In the genomic region with DNA sequence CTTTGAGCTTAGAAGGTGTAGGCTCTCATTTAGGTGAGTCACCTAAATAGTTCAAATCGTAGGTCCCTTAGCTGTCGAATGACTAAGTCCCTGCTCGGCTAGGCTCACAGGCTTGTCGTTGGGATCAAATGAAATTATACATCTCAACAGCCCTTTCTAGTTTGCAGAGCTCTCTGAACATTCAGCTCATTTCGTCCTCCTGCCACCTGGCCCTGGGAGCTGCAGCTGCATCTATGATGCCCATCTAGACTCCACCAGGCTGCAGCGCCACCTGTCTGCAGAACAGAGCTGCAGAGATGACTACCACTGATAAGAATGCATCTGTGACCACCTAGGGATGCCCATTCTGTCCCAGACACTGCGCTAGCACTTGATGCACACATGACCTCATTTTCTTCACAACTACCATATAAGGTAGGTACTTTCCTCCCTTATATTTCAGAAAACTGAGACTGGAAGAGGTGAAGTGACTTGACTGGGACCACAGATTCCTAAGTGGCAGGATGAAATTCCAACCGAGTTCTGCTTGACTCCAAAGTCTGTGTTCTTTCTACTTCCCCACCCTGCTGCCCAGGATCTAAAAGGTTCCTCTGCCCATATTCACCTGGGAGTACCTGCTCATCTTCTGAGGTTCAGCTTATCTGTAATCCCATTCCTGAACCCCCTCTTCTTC, we compare ENCODE assay signal across 1 cellular context.
A peak's percentile ranks its signal among the peaks of the same experiment; 100 is the strongest.
TF ChIP-seq lines count a peak whose summit lies in the region.

No MANE protein-coding gene starts in this region.

TF ChIP-seq in HEK293, 187 proteins besides CTCF, POLR2A, EP300 and RAD21 (continued from another document):
- TF ChIP-seq, protein P1, sequence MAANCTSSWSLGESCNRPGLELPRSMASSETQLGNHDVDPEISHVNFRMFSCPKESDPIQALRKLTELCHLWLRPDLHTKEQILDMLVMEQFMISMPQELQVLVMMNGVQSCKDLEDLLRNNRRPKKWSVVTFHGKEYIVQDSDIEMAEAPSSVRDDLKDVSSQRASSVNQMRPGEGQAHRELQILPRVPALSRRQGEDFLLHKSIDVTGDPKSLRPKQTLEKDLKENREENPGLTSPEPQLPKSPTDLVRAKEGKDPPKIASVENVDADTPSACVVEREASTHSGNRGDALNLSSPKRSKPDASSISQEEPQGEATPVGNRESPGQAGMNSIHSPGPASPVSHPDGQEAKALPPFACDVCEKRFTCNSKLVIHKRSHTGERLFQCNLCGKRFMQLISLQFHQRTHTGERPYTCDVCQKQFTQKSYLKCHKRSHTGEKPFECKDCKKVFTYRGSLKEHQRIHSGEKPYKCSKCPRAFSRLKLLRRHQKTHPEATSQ (tag by site-specific recombination; IDR thresholded peaks at IDR 0.05): no peak
- TF ChIP-seq ZBTB21 (tag by site-specific recombination; IDR thresholded peaks at IDR 0.05) (peak; percentile 80), ZNF585B (tag by site-specific recombination; IDR thresholded peaks at IDR 0.05) (peak; percentile 41; the same call in 1 of the 2 replicates), ZXDB (tag by site-specific recombination; IDR thresholded peaks at IDR 0.05) (no peak), ZNF776 (tag by site-specific recombination; IDR thresholded peaks at IDR 0.05; ENCODE audit: borderline replicate concordance) (no peak), SCRT1 (tag by site-specific recombination; IDR thresholded peaks at IDR 0.05; ENCODE audit: borderline replicate concordance) (0 out of 2 replicates have a peak, but pooled peaks have one; percentile 49), ZNF10 (tag by site-specific recombination; IDR thresholded peaks at IDR 0.05) (peak; percentile 32; the same call in 1 of the 2 replicates), ZBTB17 (tag by site-specific recombination; IDR thresholded peaks at IDR 0.05) (peak; percentile 66), ZNF561 (tag by site-specific recombination; IDR thresholded peaks at IDR 0.05; ENCODE audit: borderline replicate concordance) (0 out of 2 replicates have a peak, but pooled peaks have one; percentile 33), ZNF391 (tag by site-specific recombination; IDR thresholded peaks at IDR 0.05; ENCODE audit: borderline replicate concordance, low read depth) (peak; percentile 44; the same call in 1 of the 2 replicates), ZNF514 (tag by site-specific recombination; IDR thresholded peaks at IDR 0.05) (no peak), ZEB2 (tag by site-specific recombination; IDR thresholded peaks at IDR 0.05) (peak; percentile 53; the same call in 1 of the 2 replicates), ZNF2 (tag by site-specific recombination; IDR thresholded peaks at IDR 0.05) (peak; percentile 95), ZNF777 (tag by site-specific recombination; IDR thresholded peaks at IDR 0.05; ENCODE audit: borderline replicate concordance) (no peak)
- TF ChIP-seq, protein P2, sequence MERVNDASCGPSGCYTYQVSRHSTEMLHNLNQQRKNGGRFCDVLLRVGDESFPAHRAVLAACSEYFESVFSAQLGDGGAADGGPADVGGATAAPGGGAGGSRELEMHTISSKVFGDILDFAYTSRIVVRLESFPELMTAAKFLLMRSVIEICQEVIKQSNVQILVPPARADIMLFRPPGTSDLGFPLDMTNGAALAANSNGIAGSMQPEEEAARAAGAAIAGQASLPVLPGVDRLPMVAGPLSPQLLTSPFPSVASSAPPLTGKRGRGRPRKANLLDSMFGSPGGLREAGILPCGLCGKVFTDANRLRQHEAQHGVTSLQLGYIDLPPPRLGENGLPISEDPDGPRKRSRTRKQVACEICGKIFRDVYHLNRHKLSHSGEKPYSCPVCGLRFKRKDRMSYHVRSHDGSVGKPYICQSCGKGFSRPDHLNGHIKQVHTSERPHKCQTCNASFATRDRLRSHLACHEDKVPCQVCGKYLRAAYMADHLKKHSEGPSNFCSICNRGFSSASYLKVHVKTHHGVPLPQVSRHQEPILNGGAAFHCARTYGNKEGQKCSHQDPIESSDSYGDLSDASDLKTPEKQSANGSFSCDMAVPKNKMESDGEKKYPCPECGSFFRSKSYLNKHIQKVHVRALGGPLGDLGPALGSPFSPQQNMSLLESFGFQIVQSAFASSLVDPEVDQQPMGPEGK (tag by site-specific recombination; IDR thresholded peaks at IDR 0.05): 0 out of 2 replicates have a peak, but pooled peaks have one; percentile 24
